ENCODE assay signal across 26 cellular contexts in the genomic region with DNA sequence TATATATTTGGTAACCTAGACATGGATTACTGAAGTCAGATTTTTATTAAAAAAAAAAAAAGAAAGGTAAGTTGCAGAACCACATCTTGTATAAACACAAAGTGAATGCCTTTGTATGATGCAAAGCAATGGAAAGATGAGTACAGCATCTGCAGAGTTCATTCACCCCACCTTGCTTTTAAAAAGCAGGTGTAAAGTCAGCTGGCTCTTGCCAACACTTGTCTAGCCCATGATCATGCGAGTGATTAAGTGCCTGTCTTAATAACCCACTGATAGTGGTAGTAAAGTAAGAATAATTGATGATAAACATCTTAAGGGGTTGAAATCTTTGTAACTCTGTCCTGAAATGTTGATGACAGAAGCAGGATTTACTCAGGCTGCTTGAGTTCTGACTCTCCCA.
DNase-seq lines count a peak whose midpoint lies in the region; ATAC-seq, FAIRE-seq and TF ChIP-seq lines count a peak whose summit lies in the region.
"Had no signal": no experiment of that assay in that cellular context is flagged by ENCODE, and none has a peak within 500 bp of the region (broad histone marks: within the 10 kb centered on the region; RNA-seq: fewer than 3 reads in every experiment).

No MANE protein-coding gene starts in this region.

- H3K4me3 ChIP-seq in RWPE2 (ENCODE audit: severe bottlenecking) (no peak overlapping the region), bronchial epithelial cell (ENCODE audit: low read depth, low read length) (no peak overlapping the region), gastroesophageal sphincter (no peak overlapping the region)
- H3K4me3 ChIP-seq: A549; BLaER1 treated with 17β-estradiol and CSF1 and Interleukin-3, amounts not matched to agents 10 nM and 100 nM; GM23338; HAP-1 had no signal

- ATAC-seq in RWPE2 (ENCODE audit: low read depth) (0 out of 3 replicates have a peak, but pooled peaks have one; percentile 31), esophagus mucosa (peak; percentile 50), gastroesophageal sphincter (no peak), HG03442 (IDR thresholded peaks at IDR 0.05; ENCODE audit: unreplicated experiment) (no peak)
- no peak for ATAC-seq in activated T-cell treated with anti-CD3 and anti-CD28 coated beads, Interleukin-2, amount 50 U/mL, for 72 hours (replicated peaks in 1 of 2)
- ATAC-seq: A549, GM23338 had no signal

- H3K4me1 ChIP-seq in RWPE2 (ENCODE audit: insufficient read depth, poor library complexity, severe bottlenecking), result peaks cover 5% of the 10 kb centered on the region
- no peaks in the 10 kb centered on the region for H3K4me1 ChIP-seq in gastroesophageal sphincter
- H3K4me1 ChIP-seq: A549; BE2C; BLaER1 treated with 17β-estradiol and CSF1 and Interleukin-3, amounts not matched to agents 10 nM and 100 nM; HAP-1 had no signal

- no peak for DNase-seq in H54 (ENCODE audit: insufficient read length, low spot score)
- no peak for DNase-seq in RWPE2 (ENCODE audit: low spot score)
- peak; percentile 64 for DNase-seq in bronchial epithelial cell (ENCODE audit: low read depth)
- no peak for DNase-seq in activated T-cell treated with anti-CD3 and anti-CD28 coated beads, Interleukin-2, amount 50 U/mL, for 72 hours
- no peak for DNase-seq in DMS114 treated with DMSO at 0.1 percent for 48 hours (lab: John Stamatoyannopoulos, UW; ENCODE audit: unreplicated experiment)
- DNase-seq: 8988T; ACHN; AML-193; BE2C; Calu3; CD4-positive, alpha-beta memory T cell; COR-L47; DMS153; DND-41; HFFc6 had no signal

- WGBS in gastroesophageal sphincter (ENCODE audit: low coverage in 1 of 2), 2 donors, result 77% methylated on average over 1 of the region's 1 CpG; no CpG with 5 or more reads in 1 of the 2 donors

- FAIRE-seq in H54 (lab: Jason Lieb, UNC), result peak; percentile 6
- FAIRE-seq in bronchial epithelial cell (lab: Jason Lieb, UNC), result no peak
- FAIRE-seq: A549, G401.6, GM12892, GM19239 had no signal

- no peak for TF ChIP-seq CTCF in RWPE2 (IDR thresholded peaks at IDR 0.05; ENCODE audit: poor library complexity, severe bottlenecking)
- TF ChIP-seq CTCF in bronchial epithelial cell (IDR thresholded peaks at IDR 0.05; ENCODE audit: insufficient read depth, low read length, severe bottlenecking), result no peak
- no peak for TF ChIP-seq CTCF in gastroesophageal sphincter (IDR thresholded peaks at IDR 0.05)

- H3K36me3 ChIP-seq in RWPE2 (ENCODE audit: low read depth) (no peaks in the 10 kb centered on the region), bronchial epithelial cell (ENCODE audit: control insufficient read depth, insufficient read depth, low read length) (no peaks in the 10 kb centered on the region), gastroesophageal sphincter (no peaks in the 10 kb centered on the region)
- H3K36me3 ChIP-seq: BE2C; BLaER1 treated with 17β-estradiol and CSF1 and Interleukin-3, amounts not matched to agents 10 nM and 100 nM; HAP-1 had no signal

- H3K27ac ChIP-seq in RWPE2 (ENCODE audit: poor library complexity, severe bottlenecking), result no peak overlapping the region
- H3K27ac ChIP-seq in gastroesophageal sphincter, result no peak overlapping the region
- H3K27ac ChIP-seq: A549; BLaER1 treated with 17β-estradiol and CSF1 and Interleukin-3, amounts not matched to agents 10 nM and 100 nM had no signal

- no peak overlapping the region for H3K4me3 Mint-ChIP-seq in activated T-cell treated with anti-CD3 and anti-CD28 coated beads, Interleukin-2, amount 50 U/mL, for 72 hours
- H3K4me3 Mint-ChIP-seq: CD14-positive monocyte; CD4-positive, alpha-beta memory T cell; GM23338; HFFc6 had no signal

- TF ChIP-seq POLR2A in H54 (IDR thresholded peaks at IDR 0.05; ENCODE audit: low read depth, low read length) (no peak), gastroesophageal sphincter (IDR thresholded peaks at IDR 0.05) (no peak)

- H3K9me3 ChIP-seq in RWPE2 (ENCODE audit: severe bottlenecking), result no peaks in the 10 kb centered on the region
- H3K9me3 ChIP-seq in gastroesophageal sphincter, result peaks cover 0 to 4% (median 0%) of the 10 kb centered on the region in 3 donors
- H3K9me3 ChIP-seq: A549, BE2C, HAP-1 had no signal

- H3K36me3 Mint-ChIP-seq in activated T-cell treated with anti-CD3 and anti-CD28 coated beads, Interleukin-2, amount 50 U/mL, for 72 hours (ENCODE audit: insufficient read depth in 2 of 2), result peaks cover 2 to 3% of the 10 kb centered on the region in 2 donors
- H3K36me3 Mint-ChIP-seq: CD14-positive monocyte; CD4-positive, alpha-beta memory T cell had no signal

- H3K4me1 Mint-ChIP-seq in activated T-cell treated with anti-CD3 and anti-CD28 coated beads, Interleukin-2, amount 50 U/mL, for 72 hours (ENCODE audit: low read depth), result no peaks in the 10 kb centered on the region
- H3K4me1 Mint-ChIP-seq: CD14-positive monocyte; CD4-positive, alpha-beta memory T cell; GM23338 had no signal

- H3K27me3 ChIP-seq in RWPE2 (ENCODE audit: insufficient read depth, poor library complexity, severe bottlenecking) (no peaks in the 10 kb centered on the region), bronchial epithelial cell (ENCODE audit: control insufficient read depth, insufficient read depth, low read length) (no peaks in the 10 kb centered on the region), gastroesophageal sphincter (no peaks in the 10 kb centered on the region)
- H3K27me3 ChIP-seq: BE2C; BLaER1 treated with 17β-estradiol and CSF1 and Interleukin-3, amounts not matched to agents 10 nM and 100 nM had no signal

- no peaks in the 10 kb centered on the region for H3K27me3 Mint-ChIP-seq in activated T-cell treated with anti-CD3 and anti-CD28 coated beads, Interleukin-2, amount 50 U/mL, for 72 hours (ENCODE audit: low read depth)
- H3K27me3 Mint-ChIP-seq: CD4-positive, alpha-beta memory T cell had no signal

- TF ChIP-seq EP300 in gastroesophageal sphincter (IDR thresholded peaks at IDR 0.05), result no peak

- H3K9me3 Mint-ChIP-seq in activated T-cell treated with anti-CD3 and anti-CD28 coated beads, Interleukin-2, amount 50 U/mL, for 72 hours, result peaks cover 5 to 6% of the 10 kb centered on the region in 2 donors

- no peak overlapping the region for H3K27ac Mint-ChIP-seq in activated T-cell treated with anti-CD3 and anti-CD28 coated beads, Interleukin-2, amount 50 U/mL, for 72 hours
- H3K27ac Mint-ChIP-seq: CD14-positive monocyte; CD4-positive, alpha-beta memory T cell; GM23338; HFFc6 had no signal

Comparison
In these comparisons a context has a peak if more than half of its experiments do, and no peak if none do; other contexts are left out.
1. ATAC-seq: peak in RWPE2 (single experiment) and esophagus mucosa (single experiment); none in activated T-cell treated with anti-CD3 and anti-CD28 coated beads, Interleukin-2, amount 50 U/mL, for 72 hours (0 of 2), gastroesophageal sphincter (single experiment) and HG03442 (single experiment).